ENCODE assay signal across 8 cellular contexts in the genomic region with DNA sequence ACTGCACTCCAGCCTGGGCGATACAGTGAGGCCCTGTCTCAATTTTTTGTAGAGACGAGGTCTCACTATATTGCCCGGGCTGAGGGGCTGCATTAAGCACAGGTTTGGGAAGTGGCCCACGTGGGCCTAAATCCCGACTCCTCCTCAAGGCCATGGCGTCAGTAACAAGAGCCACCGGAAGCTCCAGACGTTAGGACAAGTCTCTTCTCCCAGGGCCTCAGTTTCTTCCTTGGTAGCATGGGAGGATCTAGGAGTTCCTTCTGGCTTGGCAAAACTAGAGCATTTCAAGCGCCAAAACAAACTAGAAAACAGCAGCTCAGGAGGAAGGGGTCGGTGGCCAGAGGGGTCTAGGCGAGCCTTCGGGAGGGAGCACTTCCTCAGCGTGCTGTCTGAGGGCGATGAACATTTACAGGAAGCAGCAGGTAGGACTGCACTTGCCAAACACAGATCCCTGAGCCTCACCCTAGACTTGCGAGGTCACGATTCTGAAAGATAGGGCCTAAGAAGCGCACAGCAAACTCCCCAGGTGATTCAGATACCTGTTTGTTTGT. TPM values are rescaled to one million over a fixed set of nuclear protein-coding genes. Genes with fewer than 3 reads are reported as not detected.
DNase-seq lines count a peak whose midpoint lies in the region; ATAC-seq and TF ChIP-seq lines count a peak whose summit lies in the region.

No MANE protein-coding gene starts in this region.

- DNase-seq in activated naive CD4-positive, alpha-beta T cell treated with anti-CD3 and anti-CD28 coated beads for 36 hours, result no peak
- no peak for DNase-seq in activated naive CD4-positive, alpha-beta T cell treated with anti-CD3 and anti-CD28 coated beads, Interleukin-2, amount 50 U/mL, for 16 hours
- peak; percentile 53 to 56 for DNase-seq in HL-60 (ENCODE audit: low read depth in 1 of 2, low spot score in 1 of 2)
- DNase-seq in activated naive CD8-positive, alpha-beta T cell treated with anti-CD3 and anti-CD28 coated beads, Interleukin-2, amount 50 U/mL, for 24 hours, result peak; percentile 15
- DNase-seq in immature natural killer cell, result no peak
- DNase-seq in stimulated activated naive CD8-positive, alpha-beta T cell treated with anti-CD3 and anti-CD28 coated beads, Interleukin-15, amount 100 ng/mL, for 72 hours, result no peak

- H3K4me1 Mint-ChIP-seq in activated naive CD4-positive, alpha-beta T cell treated with anti-CD3 and anti-CD28 coated beads for 36 hours (ENCODE audit: low read depth), result peaks cover 55% of the 10 kb centered on the region
- H3K4me1 Mint-ChIP-seq in activated naive CD8-positive, alpha-beta T cell treated with anti-CD3 and anti-CD28 coated beads, Interleukin-2, amount 50 U/mL, for 24 hours, result peaks cover 65% of the 10 kb centered on the region
- H3K4me1 Mint-ChIP-seq in immature natural killer cell, result peaks cover 30 to 43% of the 10 kb centered on the region in 2 donors
- H3K4me1 Mint-ChIP-seq in stimulated activated naive CD8-positive, alpha-beta T cell treated with anti-CD3 and anti-CD28 coated beads, Interleukin-15, amount 100 ng/mL, for 72 hours, result peaks cover 58% of the 10 kb centered on the region

- CTCF ChIA-PET in activated naive CD4-positive, alpha-beta T cell treated with anti-CD3 and anti-CD28 coated beads for 36 hours (lab: Charles Lee), result interaction anchor here (0.7 to 5.9 kb wide), 11 partner anchors 9 to 246 kb away, joined by 3 to 40 read pairs (median 5); a partner anchor contains a TSS

- TF ChIP-seq CTCF in HL-60 (IDR thresholded peaks at IDR 0.05; ENCODE audit: insufficient read depth, low read length), result no peak

- peak overlapping the region; percentile 89 for H3K4me3 Mint-ChIP-seq in activated naive CD4-positive, alpha-beta T cell treated with anti-CD3 and anti-CD28 coated beads for 36 hours
- H3K4me3 Mint-ChIP-seq in activated naive CD8-positive, alpha-beta T cell treated with anti-CD3 and anti-CD28 coated beads, Interleukin-2, amount 50 U/mL, for 24 hours, result peak overlapping the region; percentile 93
- H3K4me3 Mint-ChIP-seq in immature natural killer cell, result peak overlapping the region; percentile 91 to 97 (median 95)
- peak overlapping the region; percentile 95 to 97 for H3K4me3 Mint-ChIP-seq in stimulated activated naive CD8-positive, alpha-beta T cell treated with anti-CD3 and anti-CD28 coated beads, Interleukin-15, amount 100 ng/mL, for 72 hours

- H3K27ac ChIP-seq in HL-60 (replicated peaks), result peak overlapping the region; percentile 81

- intact Hi-C loops in activated naive CD4-positive, alpha-beta T cell treated with anti-CD3 and anti-CD28 coated beads for 36 hours (cut with micrococcal nuclease), result loop anchor here (1.0 to 10.0 kb wide), 7 partner anchors 8 to 1192 kb away; a partner anchor contains a TSS

- H3K27me3 Mint-ChIP-seq in activated naive CD4-positive, alpha-beta T cell treated with anti-CD3 and anti-CD28 coated beads for 36 hours (ENCODE audit: low read depth), result no peaks in the 10 kb centered on the region
- no peaks in the 10 kb centered on the region for H3K27me3 Mint-ChIP-seq in activated naive CD8-positive, alpha-beta T cell treated with anti-CD3 and anti-CD28 coated beads, Interleukin-2, amount 50 U/mL, for 24 hours
- peaks cover 6 to 18% (median 9%) of the 10 kb centered on the region in 3 donors for H3K27me3 Mint-ChIP-seq in immature natural killer cell (ENCODE audit: low read depth in 3 of 3)
- H3K27me3 Mint-ChIP-seq in stimulated activated naive CD8-positive, alpha-beta T cell treated with anti-CD3 and anti-CD28 coated beads, Interleukin-15, amount 100 ng/mL, for 72 hours, result no peaks in the 10 kb centered on the region

- H3K4me3 ChIP-seq in HL-60 (replicated peaks; ENCODE audit: insufficient read depth, low read length), result peak overlapping the region; percentile 86

- peak overlapping the region; percentile 95 for H3K27ac Mint-ChIP-seq in activated naive CD4-positive, alpha-beta T cell treated with anti-CD3 and anti-CD28 coated beads for 36 hours
- H3K27ac Mint-ChIP-seq in activated naive CD8-positive, alpha-beta T cell treated with anti-CD3 and anti-CD28 coated beads, Interleukin-2, amount 50 U/mL, for 24 hours, result peak overlapping the region; percentile 99
- peak overlapping the region; percentile 96 to 98 (median 97) for H3K27ac Mint-ChIP-seq in immature natural killer cell
- peak overlapping the region; percentile 97 to 99 for H3K27ac Mint-ChIP-seq in stimulated activated naive CD8-positive, alpha-beta T cell treated with anti-CD3 and anti-CD28 coated beads, Interleukin-15, amount 100 ng/mL, for 72 hours

- H3K9me3 Mint-ChIP-seq in activated naive CD4-positive, alpha-beta T cell treated with anti-CD3 and anti-CD28 coated beads for 36 hours, result no peaks in the 10 kb centered on the region
- H3K9me3 Mint-ChIP-seq in activated naive CD8-positive, alpha-beta T cell treated with anti-CD3 and anti-CD28 coated beads, Interleukin-2, amount 50 U/mL, for 24 hours, result no peaks in the 10 kb centered on the region
- no peaks in the 10 kb centered on the region for H3K9me3 Mint-ChIP-seq in immature natural killer cell
- H3K9me3 Mint-ChIP-seq in stimulated activated naive CD8-positive, alpha-beta T cell treated with anti-CD3 and anti-CD28 coated beads, Interleukin-15, amount 100 ng/mL, for 72 hours, result no peaks in the 10 kb centered on the region

- peaks cover 60% of the 10 kb centered on the region for H3K36me3 Mint-ChIP-seq in activated naive CD4-positive, alpha-beta T cell treated with anti-CD3 and anti-CD28 coated beads for 36 hours (ENCODE audit: low read depth)
- H3K36me3 Mint-ChIP-seq in activated naive CD8-positive, alpha-beta T cell treated with anti-CD3 and anti-CD28 coated beads, Interleukin-2, amount 50 U/mL, for 24 hours (ENCODE audit: low read depth), result peaks cover 87% of the 10 kb centered on the region
- H3K36me3 Mint-ChIP-seq in immature natural killer cell, result peaks cover 22 to 56% (median 30%) of the 10 kb centered on the region in 3 donors

- peak; percentile 33 for ATAC-seq in activated naive CD8-positive, alpha-beta T cell treated with anti-CD3 and anti-CD28 coated beads, Interleukin-2, amount 50 U/mL, for 24 hours
- ATAC-seq in stimulated activated naive CD8-positive, alpha-beta T cell treated with anti-CD3 and anti-CD28 coated beads, Interleukin-15, amount 100 ng/mL, for 72 hours, result peak; percentile 54
- ATAC-seq in HG03469 (IDR thresholded peaks at IDR 0.05; ENCODE audit: unreplicated experiment) (no peak), HG03457 (IDR thresholded peaks at IDR 0.05; ENCODE audit: unreplicated experiment) (no peak)

- no peaks in the 10 kb centered on the region for H3K27me3 ChIP-seq in HL-60 (ENCODE audit: insufficient read depth, poor library complexity, severe bottlenecking)

RNA-seq across cellular contexts. Expression of a gene that starts 0.5 kb away (rescaled TPM):
- total RNA-seq in activated naive CD4-positive, alpha-beta T cell treated with anti-CD3 and anti-CD28 coated beads for 36 hours, result 10 to 100 TPM; 23.7 to 23.9 TPM
- 10 to 100 TPM; 48.9 to 88.4 (median 49.8) TPM for polyA plus RNA-seq in immature natural killer cell

RNA-seq across cellular contexts. Expression of a gene that starts 7.6 kb away (rescaled TPM):
- 1,000 to 10,000 TPM; 6,298 to 6,391 TPM for total RNA-seq in activated naive CD4-positive, alpha-beta T cell treated with anti-CD3 and anti-CD28 coated beads for 36 hours
- 100 to 1,000 TPM; 391 to 659 (median 556) TPM for polyA plus RNA-seq in immature natural killer cell

RNA-seq across cellular contexts. Expression of a gene that starts 8.1 kb away (rescaled TPM):
- 10 to 100 TPM; 21.6 to 23.3 TPM for total RNA-seq in activated naive CD4-positive, alpha-beta T cell treated with anti-CD3 and anti-CD28 coated beads for 36 hours
- polyA plus RNA-seq in immature natural killer cell, result 10 to 100 TPM in 2 of 3 donors, 1 to 10 TPM in 1; 9.2 to 16.6 (median 12.5) TPM

Comparison
In these comparisons a context has a peak if more than half of its experiments do, and no peak if none do; other contexts are left out.
1. DNase-seq: peak in HL-60 (2 of 2) and activated naive CD8-positive, alpha-beta T cell treated with anti-CD3 and anti-CD28 coated beads, Interleukin-2, amount 50 U/mL, for 24 hours (single experiment); none in activated naive CD4-positive, alpha-beta T cell treated with anti-CD3 and anti-CD28 coated beads for 36 hours (single experiment), activated naive CD4-positive, alpha-beta T cell treated with anti-CD3 and anti-CD28 coated beads, Interleukin-2, amount 50 U/mL, for 16 hours (single experiment), immature natural killer cell (0 of 3) and stimulated activated naive CD8-positive, alpha-beta T cell treated with anti-CD3 and anti-CD28 coated beads, Interleukin-15, amount 100 ng/mL, for 72 hours (0 of 2).
2. ATAC-seq: peak in activated naive CD8-positive, alpha-beta T cell treated with anti-CD3 and anti-CD28 coated beads, Interleukin-2, amount 50 U/mL, for 24 hours (single experiment) and stimulated activated naive CD8-positive, alpha-beta T cell treated with anti-CD3 and anti-CD28 coated beads, Interleukin-15, amount 100 ng/mL, for 72 hours (single experiment); none in HG03469 (single experiment) and HG03457 (single experiment).
3. Peak in every context shown above with its lines, with median percentiles within 50 percentile points of each other: H3K27ac Mint-ChIP-seq and H3K4me3 Mint-ChIP-seq.